In the genomic region with DNA sequence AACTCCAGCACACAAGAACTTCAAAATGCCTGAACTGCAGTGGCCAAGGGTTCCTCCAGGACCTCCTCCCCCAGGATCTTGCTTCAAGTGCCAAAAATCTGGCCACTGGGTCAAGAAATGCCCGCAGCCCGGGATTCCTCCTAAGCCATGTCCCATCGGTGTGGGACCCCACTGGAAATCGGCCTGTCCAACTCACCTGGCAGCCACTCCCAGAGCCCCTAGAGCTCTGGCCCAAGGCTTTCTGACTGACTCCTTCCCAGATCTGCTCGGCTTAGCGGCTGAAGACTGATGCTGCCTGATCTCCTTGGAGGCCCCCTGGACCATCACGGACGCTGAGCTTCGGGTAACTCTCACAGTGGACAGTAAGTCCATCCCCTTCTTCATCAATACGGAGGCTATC, we compare ENCODE assay signal across 26 cellular contexts.
"Had no signal": no experiment of that assay in that cellular context is flagged by ENCODE, and none has a peak within 500 bp of the region (broad histone marks: within the 10 kb centered on the region; RNA-seq: fewer than 3 reads in every experiment).

No MANE protein-coding gene starts in this region.

- H3K4me3 ChIP-seq: stomach, suprapubic skin, testis, thoracic aorta, thyroid gland, tibial artery, tibial nerve, transverse colon, upper lobe of left lung, upper lobe of right lung, uterus, vagina had no signal

- FAIRE-seq: urothelium cell line had no signal

- DNase-seq: stimulated activated CD4-positive, alpha-beta T cell treated with anti-CD3 and anti-CD28 coated beads, Interleukin-2, amount 100 ng/mL, for 48 hours; stimulated activated CD4-positive, alpha-beta T cell treated with anti-CD3 and anti-CD28 coated beads, Interleukin-4, amount 100 ng/mL, for 1 hour; stimulated activated CD4-positive, alpha-beta T cell treated with anti-CD3 and anti-CD28 coated beads, Interleukin-4, amount 100 ng/mL, for 24 hours; stimulated activated CD4-positive, alpha-beta T cell treated with anti-CD3 and anti-CD28 coated beads, Interleukin-4, amount 100 ng/mL, for 4 hours; stimulated activated CD8-positive, alpha-beta memory T cell treated with anti-CD3 and anti-CD28 coated beads, Interleukin-4, amount 100 ng/mL, for 48 hours; stimulated activated naive B cell treated with anti-CD40 and anti-IgM and Interleukin-4, amounts not matched to agents 10 μg/mL and 1 μg/mL and 100 μg/mL, for 72 hours; stimulated activated naive CD4-positive, alpha-beta T cell; stimulated activated naive CD4-positive, alpha-beta T cell treated with Interleukin-2 at 50 U/mL for 16 hours; stimulated activated naive CD8-positive, alpha-beta T cell treated with anti-CD3 and anti-CD28 coated beads, Interleukin-15, amount 100 ng/mL, for 72 hours; stimulated activated naive CD8-positive, alpha-beta T cell treated with anti-CD3 and anti-CD28 coated beads, Interleukin-15, Interleukin-2, amounts not matched to agents 100 U/mL and 50 U/mL, for 24 hours; stomach; substantia nigra; testis; thyroid gland; tibial artery; transverse colon; upper lobe of left lung; upper lobe of right lung; uterus had no signal

- H3K9me3 ChIP-seq: suprapubic skin, testis, thyroid gland, tibial artery, transverse colon, upper lobe of left lung, upper lobe of right lung, uterus, vagina had no signal

- ATAC-seq: stimulated activated effector memory CD8-positive, alpha-beta T cell treated with anti-CD3 and anti-CD28 coated beads, Interleukin-12 subunit alpha, Interleukin-12 subunit beta, amount 100 ng/mL, for 72 hours; stimulated activated memory B cell treated with anti-CD40 and anti-IgM and Interleukin-4, amounts not matched to agents 10 μg/mL and 1 μg/mL and 100 μg/mL, for 72 hours; stimulated activated naive B cell treated with anti-CD40 and anti-IgM and Interleukin-4, amounts not matched to agents 10 μg/mL and 1 μg/mL and 100 μg/mL, for 72 hours; stimulated activated naive CD8-positive, alpha-beta T cell treated with anti-CD3 and anti-CD28 coated beads, Interleukin-15, amount 100 ng/mL, for 72 hours; stimulated activated naive CD8-positive, alpha-beta T cell treated with anti-CD3 and anti-CD28 coated beads, Interleukin-15, Interleukin-2, amounts not matched to agents 100 U/mL and 50 U/mL, for 24 hours; upper lobe of right lung had no signal

- H3K27ac ChIP-seq: stomach, suprapubic skin, testis, thoracic aorta, thyroid gland, tibial artery, tibial nerve, transverse colon, upper lobe of left lung, upper lobe of right lung, uterus, vagina had no signal

- H3K4me1 ChIP-seq: stomach, suprapubic skin, testis, thyroid gland, tibial artery, tibial nerve, transverse colon, upper lobe of left lung, upper lobe of right lung, uterus, vagina had no signal

- H3K36me3 ChIP-seq: stomach, suprapubic skin, thoracic aorta, thyroid gland, tibial artery, tibial nerve, transverse colon, upper lobe of left lung, upper lobe of right lung, uterus, vagina had no signal

- H3K27me3 ChIP-seq: stomach, suprapubic skin, testis, thyroid gland, tibial artery, tibial nerve, transverse colon, upper lobe of left lung, upper lobe of right lung, uterus, vagina had no signal
